In the genomic region with DNA sequence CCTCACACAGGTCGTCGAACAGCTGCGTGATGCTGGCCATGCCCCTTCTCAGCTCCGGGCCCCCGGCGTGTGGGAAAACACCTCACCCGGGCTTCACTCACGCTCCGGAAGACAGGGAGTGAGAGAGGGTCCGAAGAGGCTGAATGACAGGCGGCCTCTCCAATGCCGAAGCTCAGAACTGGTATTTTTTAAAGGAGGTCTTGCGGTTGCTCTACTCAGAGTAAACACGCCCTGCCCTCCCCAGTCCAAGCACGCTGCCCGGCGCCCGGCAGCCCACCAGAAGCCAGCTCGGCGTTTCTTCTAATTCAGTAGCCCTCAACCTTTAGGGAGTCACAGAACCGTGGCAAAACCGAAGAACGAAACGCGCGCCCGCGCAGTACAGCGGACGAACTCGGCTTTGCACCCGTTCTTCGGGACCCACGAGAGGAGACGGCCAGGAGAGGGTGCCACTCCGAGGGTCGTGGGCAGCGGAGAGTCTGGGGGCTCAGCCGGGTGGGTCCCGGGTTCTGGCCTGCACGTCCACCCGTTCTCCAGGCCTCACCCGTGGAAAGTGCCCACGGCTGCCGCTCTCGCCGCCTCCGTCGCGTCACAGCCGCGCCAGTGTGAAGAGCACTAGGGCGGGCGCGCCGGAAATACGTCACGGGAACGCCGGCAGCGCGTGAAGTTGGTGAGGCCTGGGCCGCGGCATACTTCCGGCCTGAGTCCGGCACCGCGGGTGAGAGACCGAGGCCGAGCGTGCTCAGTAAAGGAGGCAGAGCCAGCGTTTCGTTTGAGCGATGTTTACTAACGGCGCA, we compare ENCODE assay signal across 8 cellular contexts. TPM values are rescaled to one million over a fixed set of nuclear protein-coding genes. Genes with fewer than 3 reads are reported as not detected.
DNase-seq lines count a peak whose midpoint lies in the region; TF ChIP-seq lines count a peak whose summit lies in the region.

A gene with protein sequence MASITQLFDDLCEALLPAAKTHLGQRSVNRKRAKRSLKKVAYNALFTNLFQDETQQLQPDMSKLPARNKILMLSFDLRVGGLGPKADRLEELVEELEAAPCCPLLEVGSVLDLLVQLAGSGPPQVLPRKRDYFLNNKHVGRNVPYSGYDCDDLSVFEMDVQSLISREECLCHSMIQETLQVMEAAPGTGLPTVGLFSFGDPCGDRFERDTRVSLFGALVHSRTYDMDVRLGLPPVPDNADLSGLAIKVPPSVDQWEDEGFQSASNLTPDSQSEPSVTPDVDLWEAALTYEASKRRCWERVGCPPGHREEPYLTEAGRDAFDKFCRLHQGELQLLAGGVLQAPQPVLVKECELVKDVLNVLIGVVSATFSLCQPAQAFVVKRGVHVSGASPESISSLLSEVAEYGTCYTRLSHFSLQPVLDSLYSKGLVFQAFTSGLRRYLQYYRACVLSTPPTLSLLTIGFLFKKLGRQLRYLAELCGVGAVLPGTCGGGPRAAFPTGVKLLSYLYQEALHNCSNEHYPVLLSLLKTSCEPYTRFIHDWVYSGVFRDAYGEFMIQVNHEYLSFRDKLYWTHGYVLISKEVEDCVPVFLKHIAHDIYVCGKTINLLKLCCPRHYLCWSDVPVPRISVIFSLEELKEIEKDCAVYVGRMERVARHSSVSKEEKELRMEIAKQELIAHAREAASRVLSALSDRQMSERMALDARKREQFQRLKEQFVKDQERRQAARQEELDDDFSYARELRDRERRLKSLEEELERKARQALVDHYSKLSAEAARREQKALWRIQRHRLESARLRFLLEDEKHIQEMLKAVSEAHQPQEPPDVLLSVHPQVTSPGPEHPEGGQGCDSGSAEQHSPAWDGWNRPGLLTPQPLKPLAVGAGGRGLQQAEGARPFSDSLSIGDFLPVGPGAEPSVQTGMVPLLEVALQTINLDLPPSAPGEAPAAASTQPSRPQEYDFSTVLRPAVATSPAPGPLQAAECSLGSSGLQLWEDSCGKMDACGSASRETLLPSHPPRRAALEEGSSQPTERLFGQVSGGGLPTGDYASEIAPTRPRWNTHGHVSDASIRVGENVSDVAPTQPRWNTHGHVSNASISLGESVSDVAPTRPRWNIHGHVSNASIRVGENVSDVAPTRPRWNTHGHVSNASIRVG (N-terminal part only) (minus strand): TSS at position 604 of the 794 bp plus-strand sequence. CDS start 564 bp downstream, at position 40.

- H4K20me1 ChIP-seq in Loucy (ENCODE audit: insufficient read depth, low read length, poor library complexity, severe bottlenecking): peaks cover 29% of the 10 kb centered on the region

- H3F3A ChIP-seq in Loucy (ENCODE audit: low read depth): no peaks in the 10 kb centered on the region

- H3K4me3 ChIP-seq in Loucy (ENCODE audit: low read length, poor library complexity, severe bottlenecking): peak within 1 kb of the TSS; percentile 93
- peak within 1 kb of the TSS; percentile 81 for H3K4me3 ChIP-seq in SJSA1
- H3K4me3 ChIP-seq in neutrophil (ENCODE audit: low read depth in 1 of 2, low read length in 1 of 2): peak within 1 kb of the TSS; percentile 72 to 86

- DNase-seq in EH (ENCODE audit: low read depth) (peak; percentile 92), H4 (ENCODE audit: low spot score) (peak; percentile 90), SJSA1 (ENCODE audit: low read depth in 1 of 2, low spot score in 2 of 2) (peak; percentile 87 to 92), foreskin melanocyte (peak; percentile 90)
- DNase-seq in activated naive CD4-positive, alpha-beta T cell (lab: John Stamatoyannopoulos, UW): peak; percentile 72 to 87 (median 80)

- H3K27ac ChIP-seq in SJSA1: peak within 1 kb of the TSS; percentile 69
- H3K27ac ChIP-seq in neutrophil: peak within 1 kb of the TSS; percentile 88

- H3K36me3 ChIP-seq in Loucy (ENCODE audit: insufficient read depth, low read length) (no peaks in the 10 kb centered on the region), SJSA1 (peaks cover 61% of the 10 kb centered on the region), neutrophil (peaks cover 42% of the 10 kb centered on the region)

- TF ChIP-seq CTCF in Loucy (conservative IDR thresholded peaks at IDR 0.05; ENCODE audit: low read length): no peak; the same call in 1 of the 2 replicates
- TF ChIP-seq CTCF in neutrophil (IDR thresholded peaks at IDR 0.05): peak; percentile 61
- no peak for TF ChIP-seq CTCF in subcutaneous adipose tissue (IDR thresholded peaks at IDR 0.05; ENCODE audit: low read depth)

- H3K27me3 ChIP-seq in Loucy (ENCODE audit: insufficient read depth, low read length, poor library complexity, severe bottlenecking) (no peaks in the 10 kb centered on the region), SJSA1 (replicated peaks) (no peaks in the 10 kb centered on the region), neutrophil (no peaks in the 10 kb centered on the region)

- peak within 1 kb of the TSS; percentile 93 for H3K4me2 ChIP-seq in Loucy (ENCODE audit: low read depth, low read length, poor library complexity, severe bottlenecking)

- H3K4me1 ChIP-seq in Loucy (ENCODE audit: insufficient read depth, low read length, poor library complexity, severe bottlenecking) (peaks cover 31% of the 10 kb centered on the region), SJSA1 (replicated peaks) (peaks cover 21% of the 10 kb centered on the region), neutrophil (ENCODE audit: control insufficient read depth in 1 of 2, insufficient read depth in 1 of 2, low read depth in 1 of 2, low read length in 1 of 2) (peaks cover 54 to 61% of the 10 kb centered on the region in 2 experiments)

- H2AFZ ChIP-seq in Loucy (ENCODE audit: low read length): peak within 1 kb of the TSS; percentile 89

- H3K9me3 ChIP-seq in Loucy (ENCODE audit: insufficient read depth, low read depth, low read length) (no peaks in the 10 kb centered on the region), SJSA1 (replicated peaks) (no peaks in the 10 kb centered on the region), neutrophil (no peaks in the 10 kb centered on the region)

- no peaks in the 10 kb centered on the region for H3K9me2 ChIP-seq in Loucy (replicated peaks; ENCODE audit: low read depth, low read length)

- peak within 1 kb of the TSS; percentile 80 for H3K9ac ChIP-seq in Loucy (ENCODE audit: low read depth, low read length, poor library complexity, severe bottlenecking)

- peaks cover 66% of the 10 kb centered on the region for H3K79me2 ChIP-seq in Loucy (ENCODE audit: insufficient read depth, low read length)

RNA-seq across cellular contexts. Expression of the gene that starts here (rescaled TPM):
- total RNA-seq in H4 (2014; rRNA removed; shearing (Covaris generic)): 4.9 and 5.0 TPM in 2 replicates
- 17.4 and 25.0 TPM in 2 replicates for total RNA-seq in SJSA1 (2014; rRNA removed; shearing (Covaris generic))
- 10 to 100 TPM; 21.1 to 60.3 (median 25.6) TPM for total RNA-seq in subcutaneous adipose tissue

Comparison
In these comparisons a context has a peak if more than half of its experiments do, and no peak if none do; other contexts are left out.
1. Peak in every context shown above with its lines: DNase-seq, H3K4me3 ChIP-seq and H3K27ac ChIP-seq.